In genomic region chr22:30406400-30406799, GRCh38 we compare ENCODE assay signal across 25 cellular contexts.
"Had no signal": no experiment of that assay in that cellular context is flagged by ENCODE, and none has a peak within 500 bp of the region (broad histone marks: within the 10 kb centered on the region; RNA-seq: fewer than 3 reads in every experiment).

No MANE protein-coding gene starts in this region.

- H3K4me2 ChIP-seq: PC-9 had no signal

- H3K27me3 ChIP-seq: MG63, Peyer's patch, SJCRH30 had no signal

- H3K4me1 ChIP-seq: SJCRH30 had no signal

- DNase-seq: KBM-7, MG63, NCI-H1092, NCI-H1105 treated with DMSO at 0.1 percent for 48 hours, NCI-H1417 treated with DMSO at 0.1 percent for 48 hours, NCI-H146, NCI-H1694 treated with DMSO at 0.1 percent for 48 hours, NCI-H1930, NCI-H2081, NCI-H2107, NCI-H2227 treated with DMSO at 0.1 percent for 48 hours, NCI-H446, NCI-H510A, NCI-H524 treated with DMSO at 0.1 percent for 48 hours, NCI-H69, NCI-H774, OCI-M1, PC-9, Peyer's patch, SHP77 treated with DMSO at 0.1 percent for 48 hours, SJCRH30 had no signal

- H3K27ac ChIP-seq: HL-60, Peyer's patch, SJCRH30 had no signal

- H2AFZ ChIP-seq: PC-9 had no signal

- H3K4me3 ChIP-seq: MG63, PC-9, Peyer's patch, SJCRH30 had no signal

- ATAC-seq: Right ventricle myocardium inferior, SK-N-SH treated with all-trans-retinoic acid at 6 μM for 48 hours had no signal

- FAIRE-seq: HTR-8/SVneo had no signal

- H3K9me3 ChIP-seq: MG63, Peyer's patch, SJCRH30 had no signal

- H3K36me3 ChIP-seq: SJCRH30 had no signal
